ENCODE assay signal across 29 cellular contexts in genomic region chr5:130526708-130527107, GRCh38.
DNase-seq lines count a peak whose midpoint lies in the region; TF ChIP-seq lines count a peak whose summit lies in the region.
"Had no signal": no experiment of that assay in that cellular context is flagged by ENCODE, and none has a peak within 500 bp of the region (broad histone marks: within the 10 kb centered on the region; RNA-seq: fewer than 3 reads in every experiment).

No MANE protein-coding gene starts in this region.

- H3K4me1 Mint-ChIP-seq in neural progenitor cell, result peaks cover under 1% of the 10 kb centered on the region
- H3K4me1 Mint-ChIP-seq: activated CD4-positive, alpha-beta T cell treated with anti-CD3 and anti-CD28 coated beads, Interleukin-2, amount 10 ng/mL, durations not matched to agents 7 days and 5 days; CD4-positive, alpha-beta memory T cell; WTC11 had no signal

- H3K9me3 Mint-ChIP-seq in neural progenitor cell, result peaks cover 2% of the 10 kb centered on the region
- H3K9me3 Mint-ChIP-seq: activated CD4-positive, alpha-beta T cell treated with anti-CD3 and anti-CD28 coated beads, Interleukin-2, amount 10 ng/mL, durations not matched to agents 7 days and 5 days had no signal

- no peaks in the 10 kb centered on the region for H3F3A ChIP-seq in neural progenitor cell (ENCODE audit: low read depth)

- H3K9ac ChIP-seq in mammary epithelial cell (ENCODE audit: insufficient read depth, low read length), result no peak overlapping the region
- no peak overlapping the region for H3K9ac ChIP-seq in neural progenitor cell

- CTCF ChIA-PET in mammary epithelial cell (lab: Charles Lee; ENCODE audit: low non-redundant PET), result no interaction called here

- H3K9me3 ChIP-seq in mammary epithelial cell (replicated peaks; ENCODE audit: insufficient read depth, low read length), result no peaks in the 10 kb centered on the region
- H3K9me3 ChIP-seq in neural progenitor cell (ENCODE audit: low read depth), result no peaks in the 10 kb centered on the region
- H3K9me3 ChIP-seq: adrenal gland, esophagus squamous epithelium, gastrocnemius medialis, neutrophil, prostate gland, SJCRH30, vagina had no signal

- no peaks in the 10 kb centered on the region for H3K36me3 Mint-ChIP-seq in neural progenitor cell
- H3K36me3 Mint-ChIP-seq: CD4-positive, alpha-beta memory T cell; WTC11 had no signal

- WGBS in mammary epithelial cell (ENCODE audit: low coverage, missing lambda C conversion rate), result 88% methylated on average over 3 of the region's 3 CpGs

- no peaks in the 10 kb centered on the region for H3K27me3 ChIP-seq in mammary epithelial cell (ENCODE audit: insufficient read depth, low read length)
- H3K27me3 ChIP-seq in neural progenitor cell, result no peaks in the 10 kb centered on the region
- no peaks in the 10 kb centered on the region for H3K27me3 ChIP-seq in H7 (ENCODE audit: control insufficient read depth, insufficient read depth, low read length)
- H3K27me3 ChIP-seq: adrenal gland, esophagus squamous epithelium, gastrocnemius medialis, neutrophil, SJCRH30, vagina had no signal

- intact Hi-C loops in mammary epithelial cell (cut with micrococcal nuclease), result loop anchor here (5.0 kb wide), 1 partner anchor 126 kb away; no protein-coding TSS in a partner anchor

- no peak overlapping the region for H3K4me2 ChIP-seq in mammary epithelial cell (ENCODE audit: insufficient read depth, low read depth, low read length)
- H3K4me2 ChIP-seq in neural progenitor cell, result no peak overlapping the region
- H3K4me2 ChIP-seq: PC-9 had no signal

- dilution Hi-C loops in mammary epithelial cell (cut with HindIII; ENCODE audit: low sequenced_read_pairs), result no loop called here

- H3K36me3 ChIP-seq in mammary epithelial cell (ENCODE audit: insufficient read depth, low read length) (no peaks in the 10 kb centered on the region), neural progenitor cell (no peaks in the 10 kb centered on the region), H7 (replicated peaks; ENCODE audit: control insufficient read depth, insufficient read depth, low read length) (no peaks in the 10 kb centered on the region)
- H3K36me3 ChIP-seq: adrenal gland, esophagus squamous epithelium, gastrocnemius medialis, neutrophil, prostate gland, SJCRH30, vagina had no signal

- H2AFZ ChIP-seq in mammary epithelial cell (ENCODE audit: low read depth, low read length) (peak overlapping the region; percentile 20), neural progenitor cell (replicated peaks) (no peak overlapping the region)
- H2AFZ ChIP-seq: PC-9 had no signal

- H3K27ac ChIP-seq in mammary epithelial cell (ENCODE audit: insufficient read depth, low read depth, low read length) (no peak overlapping the region), neural progenitor cell (no peak overlapping the region)
- H3K27ac ChIP-seq: adrenal gland, esophagus squamous epithelium, gastrocnemius medialis, neutrophil, PC-9, prostate gland, SJCRH30, vagina had no signal

- H3K79me2 ChIP-seq in mammary epithelial cell (ENCODE audit: insufficient read depth, low read length), result no peaks in the 10 kb centered on the region
- H3K79me2 ChIP-seq in neural progenitor cell (ENCODE audit: low read depth), result no peaks in the 10 kb centered on the region

- BruUV-seq in mammary epithelial cell (replicated peaks; lab: Mats Ljungman, UMichigan), result no TSS peak

- peak overlapping the region; percentile 19 for H3K27ac Mint-ChIP-seq in neural progenitor cell
- H3K27ac Mint-ChIP-seq: activated CD4-positive, alpha-beta T cell treated with anti-CD3 and anti-CD28 coated beads, Interleukin-2, amount 10 ng/mL, durations not matched to agents 7 days and 5 days; activated naive CD4-positive, alpha-beta T cell treated with anti-CD3 and anti-CD28 coated beads for 36 hours; activated T-cell treated with anti-CD3 and anti-CD28 coated beads, Interleukin-2, amount 50 U/mL, for 72 hours; CD4-positive, alpha-beta memory T cell; WTC11 had no signal

- peaks cover 35% of the 10 kb centered on the region for H3K4me1 ChIP-seq in mammary epithelial cell (ENCODE audit: insufficient read depth, low read length)
- peaks cover 4% of the 10 kb centered on the region for H3K4me1 ChIP-seq in neural progenitor cell
- H3K4me1 ChIP-seq: adrenal gland, esophagus squamous epithelium, gastrocnemius medialis, prostate gland, vagina had no signal

- H3K4me3 ChIP-seq in mammary epithelial cell (replicated peaks in 1 of 3; ENCODE audit: insufficient read depth in 1 of 3, low read depth in 2 of 3, low read length in 3 of 3), result no peak overlapping the region
- no peak overlapping the region for H3K4me3 ChIP-seq in neural progenitor cell
- no peak overlapping the region for H3K4me3 ChIP-seq in H7 (ENCODE audit: insufficient read depth, low read depth, low read length)
- H3K4me3 ChIP-seq: adrenal gland, esophagus squamous epithelium, gastrocnemius medialis, PC-9, prostate gland, SJCRH30, vagina had no signal

- no peaks in the 10 kb centered on the region for H3K27me3 Mint-ChIP-seq in neural progenitor cell (ENCODE audit: insufficient read depth, low read depth)
- H3K27me3 Mint-ChIP-seq: activated CD4-positive, alpha-beta T cell treated with anti-CD3 and anti-CD28 coated beads, Interleukin-2, amount 10 ng/mL, durations not matched to agents 7 days and 5 days had no signal

- TF ChIP-seq CTCF in mammary epithelial cell (conservative IDR thresholded peaks at IDR 0.05 in 1 of 2, IDR thresholded peaks at IDR 0.05 in 1 of 2; ENCODE audit: extremely low read depth in 1 of 2, insufficient read depth in 1 of 2, low read depth in 1 of 2, low read length in 2 of 2) (no peak), neural progenitor cell (IDR thresholded peaks at IDR 0.05) (no peak)

- in situ Hi-C loops in mammary epithelial cell (cut with MboI; ENCODE audit: low sequenced_read_pairs in 2 of 2), result no loop called here

- H3K4me3 Mint-ChIP-seq in neural progenitor cell, result no peak overlapping the region
- H3K4me3 Mint-ChIP-seq: activated CD4-positive, alpha-beta T cell treated with anti-CD3 and anti-CD28 coated beads, Interleukin-2, amount 10 ng/mL, durations not matched to agents 7 days and 5 days; activated naive CD4-positive, alpha-beta T cell treated with anti-CD3 and anti-CD28 coated beads for 36 hours; activated T-cell treated with anti-CD3 and anti-CD28 coated beads, Interleukin-2, amount 50 U/mL, for 72 hours; CD4-positive, alpha-beta memory T cell; WTC11 had no signal

- H4K20me1 ChIP-seq in mammary epithelial cell (ENCODE audit: insufficient read depth, low read length) (no peaks in the 10 kb centered on the region), neural progenitor cell (ENCODE audit: low read depth) (no peaks in the 10 kb centered on the region)

- DNase-seq in DMS53 (lab: John Stamatoyannopoulos, UW) (peak; percentile 91), NCI-H774 (lab: John Stamatoyannopoulos, UW) (peak; percentile 43), mammary epithelial cell (no peak), neural progenitor cell (ENCODE audit: low spot score) (no peak), ureter (ENCODE audit: low spot score) (no peak), H7 (no peak), GM19238 (ENCODE audit: insufficient read length, low spot score) (no peak), D341Med (ENCODE audit: low spot score) (no peak)
- DNase-seq: activated CD4-positive, alpha-beta T cell treated with anti-CD3 and anti-CD28 coated beads, Interleukin-2, amount 10 ng/mL, durations not matched to agents 7 days and 5 days; activated naive CD4-positive, alpha-beta T cell treated with anti-CD3 and anti-CD28 coated beads for 36 hours; activated T-cell treated with anti-CD3 and anti-CD28 coated beads, Interleukin-2, amount 50 U/mL, for 72 hours; adrenal gland; AML-193; CD4-positive, alpha-beta memory T cell; esophagus squamous epithelium; gastrocnemius medialis; GDM1; left colon; MM.1S; NCI-H446 treated with DMSO at 0.1 percent for 48 hours; NK-92 treated with Interleukin-12 subunit alpha and Interleukin-12 subunit beta, amount 100 ng/mL, for 24 hours; SJCRH30; stimulated activated naive CD4-positive, alpha-beta T cell treated with Interleukin-2 at 50 U/mL for 16 hours; T1000 had no signal

Comparison
In these comparisons a context has a peak if more than half of its experiments do, and no peak if none do; other contexts are left out.
1. DNase-seq: peak in DMS53 (single experiment) and NCI-H774 (single experiment); none in mammary epithelial cell (single experiment), neural progenitor cell (single experiment), ureter (single experiment), H7 (single experiment), GM19238 (single experiment) and D341Med (single experiment).